In genomic region chr16:89335803-89336485, GRCh38 we compare ENCODE assay signal across 2 cellular contexts.
TF ChIP-seq lines count a peak whose summit lies in the region.

No MANE protein-coding gene starts in this region.

TF ChIP-seq in K562, 482 proteins besides CTCF, POLR2A, EP300 and RAD21 (continued from another document):
- TF ChIP-seq RBM22 (IDR thresholded peaks at IDR 0.05; ENCODE audit: low read depth, low read length, poor library complexity, severe bottlenecking) (peak; percentile 28), CREB5 (CRISPR knock-in tag; IDR thresholded peaks at IDR 0.05) (no peak)

TF ChIP-seq in HepG2, 621 proteins besides CTCF, POLR2A, EP300 and RAD21 (continued from another document):
- 0 out of 2 replicates have a peak, but pooled peaks have one; percentile 42 for TF ChIP-seq ZNF782 (CRISPR knock-in tag; IDR thresholded peaks at IDR 0.05; ENCODE audit: borderline replicate concordance)
- TF ChIP-seq HOXA3 (CRISPR knock-in tag; IDR thresholded peaks at IDR 0.05): 0 out of 2 replicates have a peak, but pooled peaks have one; percentile 9
- 0 out of 2 replicates have a peak, but pooled peaks have one; percentile 28 for TF ChIP-seq ZBTB38 (CRISPR knock-in tag; IDR thresholded peaks at IDR 0.05)
- peak; percentile 72 for TF ChIP-seq RBM22 (optimal IDR thresholded peaks at IDR 0.05; ENCODE audit: low read length)
- TF ChIP-seq SMARCE1 (IDR thresholded peaks at IDR 0.05; ENCODE audit: borderline replicate concordance): no peak
- no peak for TF ChIP-seq AGO2 (optimal IDR thresholded peaks at IDR 0.05; ENCODE audit: low read depth, low read length)
- TF ChIP-seq ZNF773 (CRISPR knock-in tag; IDR thresholded peaks at IDR 0.05; ENCODE audit: borderline replicate concordance): no peak
